ENCODE assay signal across 20 cellular contexts in genomic region chr20:15700147-15700765, GRCh38.
DNase-seq lines count a peak whose midpoint lies in the region; ATAC-seq and TF ChIP-seq lines count a peak whose summit lies in the region.
"Had no signal": no experiment of that assay in that cellular context is flagged by ENCODE, and none has a peak within 500 bp of the region (broad histone marks: within the 10 kb centered on the region; RNA-seq: fewer than 3 reads in every experiment).

No MANE protein-coding gene starts in this region.

- DNase-seq in AG08395 (ENCODE audit: low spot score) (peak; percentile 10), breast epithelium (ENCODE audit: low spot score in 2 of 2) (no peak), GOT3 (lab: John Stamatoyannopoulos, UW) (no peak), hepatic stellate cell (ENCODE audit: low spot score) (no peak)
- no peak for DNase-seq in CD8-positive, alpha-beta T cell
- DNase-seq: activated B cell treated with CpG ODN at 0.5 μM for 24 hours; amygdala; natural killer cell; NCI-H1930; NCI-H510A treated with DMSO at 0.1 percent for 48 hours; SHP77; stimulated activated CD4-positive, alpha-beta T cell treated with anti-CD3 and anti-CD28 coated beads, Interleukin-15, amount 100 ng/mL, for 24 hours; stimulated activated naive CD8-positive, alpha-beta T cell treated with anti-CD3 and anti-CD28 coated beads, Interleukin-15, Interleukin-2, amounts not matched to agents 100 U/mL and 50 U/mL, for 24 hours; T-helper 2 cell had no signal

- H3K4me1 Mint-ChIP-seq in CD8-positive, alpha-beta T cell (ENCODE audit: low read depth), result no peaks in the 10 kb centered on the region
- H3K4me1 Mint-ChIP-seq: activated T-helper 17 cell treated with anti-CD3 and anti-CD28 coated beads, Interleukin-2, amount 50 U/mL, for 72 hours; natural killer cell had no signal

- no peak for TF ChIP-seq CTCF in breast epithelium (IDR thresholded peaks at IDR 0.05)
- TF ChIP-seq CTCF in CD8-positive, alpha-beta T cell (IDR thresholded peaks at IDR 0.05), result no peak

- H3K36me3 ChIP-seq in HUES6 (ENCODE audit: control insufficient read depth, insufficient read depth, low read length) (no peaks in the 10 kb centered on the region), breast epithelium (no peaks in the 10 kb centered on the region), iPS-15b (ENCODE audit: control insufficient read depth, insufficient read depth, low read length) (no peaks in the 10 kb centered on the region)
- H3K36me3 ChIP-seq in CD8-positive, alpha-beta T cell (ENCODE audit: insufficient read depth, low read length), result no peaks in the 10 kb centered on the region
- H3K36me3 ChIP-seq: upper lobe of left lung had no signal

- no peak overlapping the region for H3K4me3 Mint-ChIP-seq in CD8-positive, alpha-beta T cell
- H3K4me3 Mint-ChIP-seq: activated B cell treated with CpG ODN at 0.5 μM for 24 hours; activated T-helper 17 cell treated with anti-CD3 and anti-CD28 coated beads, Interleukin-2, amount 50 U/mL, for 72 hours; natural killer cell had no signal

- TF ChIP-seq POLR2A in breast epithelium (IDR thresholded peaks at IDR 0.05), result no peak

- H3K9me3 ChIP-seq in HUES6 (ENCODE audit: control insufficient read depth, insufficient read depth, low read depth, low read length) (no peaks in the 10 kb centered on the region), breast epithelium (no peaks in the 10 kb centered on the region), iPS-15b (ENCODE audit: control insufficient read depth, insufficient read depth, low read length) (no peaks in the 10 kb centered on the region)
- no peaks in the 10 kb centered on the region for H3K9me3 ChIP-seq in CD8-positive, alpha-beta T cell (ENCODE audit: low read length)
- H3K9me3 ChIP-seq: upper lobe of left lung had no signal

- H3K27me3 ChIP-seq in HUES6 (ENCODE audit: control insufficient read depth, insufficient read depth, low read length), result no peaks in the 10 kb centered on the region
- H3K27me3 ChIP-seq in breast epithelium, result no peaks in the 10 kb centered on the region
- no peaks in the 10 kb centered on the region for H3K27me3 ChIP-seq in iPS-15b (ENCODE audit: control insufficient read depth, insufficient read depth, low read length)
- H3K27me3 ChIP-seq in CD8-positive, alpha-beta T cell (ENCODE audit: insufficient read depth, low read length), result no peaks in the 10 kb centered on the region
- H3K27me3 ChIP-seq: upper lobe of left lung had no signal

- H3K36me3 Mint-ChIP-seq in CD8-positive, alpha-beta T cell, result no peaks in the 10 kb centered on the region
- H3K36me3 Mint-ChIP-seq: natural killer cell had no signal

- H3K9ac ChIP-seq in HUES6 (ENCODE audit: low read length), result peak overlapping the region; percentile 60
- peak overlapping the region; percentile 41 for H3K9ac ChIP-seq in iPS-15b (ENCODE audit: low read depth, low read length)

- intact Hi-C loops in breast epithelium (cut with DNase I; ENCODE audit: low total_unique reads), result no loop called here
- intact Hi-C loops in CD8-positive, alpha-beta T cell (cut with DNase I, micrococcal nuclease), result no loop called here

- ATAC-seq in CD8-positive, alpha-beta T cell, result no peak
- ATAC-seq in GM18909 (IDR thresholded peaks at IDR 0.05; ENCODE audit: poor library complexity, unreplicated experiment), result no peak
- ATAC-seq: activated T-helper 17 cell treated with anti-CD3 and anti-CD28 coated beads, Interleukin-2, amount 50 U/mL, for 72 hours; natural killer cell; stimulated activated naive CD8-positive, alpha-beta T cell treated with anti-CD3 and anti-CD28 coated beads, Interleukin-15, Interleukin-2, amounts not matched to agents 100 U/mL and 50 U/mL, for 24 hours had no signal

- H3K4me3 ChIP-seq in HUES6 (ENCODE audit: low read depth, low read length), result peak overlapping the region; percentile 54; the same call in 1 of the 2 replicates
- peak overlapping the region in 2 of 3 donors; percentile 37 to 54 for H3K4me3 ChIP-seq in breast epithelium
- H3K4me3 ChIP-seq in iPS-15b (ENCODE audit: low read depth, low read length), result peak overlapping the region; percentile 48
- H3K4me3 ChIP-seq in CD8-positive, alpha-beta T cell (ENCODE audit: low read depth, low read length), result no peak overlapping the region
- H3K4me3 ChIP-seq: lung, upper lobe of left lung had no signal

- no peak overlapping the region; the same call in 1 of the 2 replicates for H3K27ac ChIP-seq in HUES6 (ENCODE audit: low read depth, low read length)
- H3K27ac ChIP-seq in breast epithelium, result no peak overlapping the region
- H3K27ac ChIP-seq in CD8-positive, alpha-beta T cell (ENCODE audit: low read depth, low read length), result no peak overlapping the region
- H3K27ac ChIP-seq: upper lobe of left lung had no signal

- H3K27ac Mint-ChIP-seq in CD8-positive, alpha-beta T cell, result no peak overlapping the region
- H3K27ac Mint-ChIP-seq: activated B cell treated with CpG ODN at 0.5 μM for 24 hours; activated T-helper 17 cell treated with anti-CD3 and anti-CD28 coated beads, Interleukin-2, amount 50 U/mL, for 72 hours; natural killer cell had no signal

- no peaks in the 10 kb centered on the region for H3K27me3 Mint-ChIP-seq in CD8-positive, alpha-beta T cell (ENCODE audit: low read depth)
- H3K27me3 Mint-ChIP-seq: activated T-helper 17 cell treated with anti-CD3 and anti-CD28 coated beads, Interleukin-2, amount 50 U/mL, for 72 hours had no signal

- H3K9me3 Mint-ChIP-seq in CD8-positive, alpha-beta T cell, result peaks cover 6% of the 10 kb centered on the region
- H3K9me3 Mint-ChIP-seq: activated B cell treated with CpG ODN at 0.5 μM for 24 hours had no signal

- CTCF ChIA-PET in CD8-positive, alpha-beta T cell (lab: Charles Lee), result no interaction called here

- H3K4me1 ChIP-seq in HUES6 (ENCODE audit: control insufficient read depth, insufficient read depth, low read length) (no peaks in the 10 kb centered on the region), breast epithelium (no peaks in the 10 kb centered on the region), iPS-15b (ENCODE audit: control insufficient read depth, insufficient read depth, low read length) (no peaks in the 10 kb centered on the region)
- H3K4me1 ChIP-seq in CD8-positive, alpha-beta T cell (ENCODE audit: insufficient read depth, low read length), result no peaks in the 10 kb centered on the region
- H3K4me1 ChIP-seq: upper lobe of left lung had no signal

- POLR2A ChIA-PET in CD8-positive, alpha-beta T cell (lab: Charles Lee), result no interaction called here
